Comparison of ENCODE assay signal across 10 cellular contexts in the genomic region with DNA sequence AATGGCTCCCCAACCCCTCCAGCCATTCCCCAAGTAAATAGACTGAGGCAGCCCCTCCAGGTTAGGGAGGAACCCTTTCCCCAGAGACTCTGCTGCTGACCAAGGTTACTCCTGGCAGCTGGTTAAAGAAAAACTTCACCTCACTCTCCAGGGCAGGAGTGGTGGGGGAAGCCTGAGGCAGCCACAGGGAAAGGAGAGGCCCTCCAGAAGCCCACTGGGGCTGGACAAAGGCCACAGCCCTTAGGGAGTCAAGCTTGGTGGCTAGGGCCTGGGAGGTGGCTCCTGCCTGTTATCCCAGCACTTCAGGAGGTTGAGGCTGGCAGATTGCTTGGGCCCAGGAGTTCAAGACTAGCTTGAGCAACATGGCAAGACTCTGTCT. TPM values are rescaled to one million over a fixed set of nuclear protein-coding genes. Genes with fewer than 3 reads are reported as not detected.
DNase-seq lines count a peak whose midpoint lies in the region; ATAC-seq and TF ChIP-seq lines count a peak whose summit lies in the region.
"Had no signal": no experiment of that assay in that cellular context is flagged by ENCODE, and none has a peak within 500 bp of the region (broad histone marks: within the 10 kb centered on the region; RNA-seq: fewer than 3 reads in every experiment).

No MANE protein-coding gene starts in this region.

- H3K27me3 Mint-ChIP-seq in CD8-positive, alpha-beta T cell (ENCODE audit: low read depth), result no peaks in the 10 kb centered on the region

- POLR2A ChIA-PET in CD8-positive, alpha-beta T cell (lab: Charles Lee), result interaction anchor here (2.5 to 4.0 kb wide), 2 partner anchors 10 to 11 kb away, joined by 20 to 28 read pairs; a partner anchor contains a TSS

- peaks cover 6% of the 10 kb centered on the region for H3K79me2 ChIP-seq in fibroblast of lung (ENCODE audit: control insufficient read depth, insufficient read depth, low read length)

- CTCF ChIA-PET in CD8-positive, alpha-beta T cell (lab: Charles Lee), result interaction anchor here (2.3 to 3.3 kb wide), 2 partner anchors 11 to 139 kb away, joined by 9 to 29 read pairs; a partner anchor contains a TSS

- peaks cover 2% of the 10 kb centered on the region for H3K36me3 Mint-ChIP-seq in CD8-positive, alpha-beta T cell

- no peaks in the 10 kb centered on the region for H3K9me3 ChIP-seq in CD8-positive, alpha-beta T cell (ENCODE audit: low read length)
- H3K9me3 ChIP-seq in RWPE2 (ENCODE audit: severe bottlenecking) (no peaks in the 10 kb centered on the region), fibroblast of lung (ENCODE audit: control insufficient read depth, insufficient read depth, low read depth, low read length) (no peaks in the 10 kb centered on the region), mucosa of descending colon (no peaks in the 10 kb centered on the region)

- H4K20me1 ChIP-seq in fibroblast of lung (ENCODE audit: control insufficient read depth, extremely low read depth, insufficient read depth, low read length), result no peaks in the 10 kb centered on the region

- H3K4me3 Mint-ChIP-seq in CD8-positive, alpha-beta T cell, result peak overlapping the region; percentile 94

- no peaks in the 10 kb centered on the region for H3K9me3 Mint-ChIP-seq in CD8-positive, alpha-beta T cell

- no peak for TF ChIP-seq CTCF in CD8-positive, alpha-beta T cell (IDR thresholded peaks at IDR 0.05)
- TF ChIP-seq CTCF in RWPE2 (IDR thresholded peaks at IDR 0.05; ENCODE audit: poor library complexity, severe bottlenecking), result no peak
- TF ChIP-seq CTCF in fibroblast of lung (conservative IDR thresholded peaks at IDR 0.05 in 1 of 2, IDR thresholded peaks at IDR 0.05 in 1 of 2; ENCODE audit: low read depth in 1 of 2, low read length in 2 of 2), result no peak
- TF ChIP-seq CTCF in mucosa of descending colon (IDR thresholded peaks at IDR 0.05), result no peak

- H3K4me3 ChIP-seq in CD8-positive, alpha-beta T cell (ENCODE audit: low read depth, low read length), result no peak overlapping the region
- H3K4me3 ChIP-seq in RWPE2 (ENCODE audit: severe bottlenecking) (no peak overlapping the region), fibroblast of lung (replicated peaks in 1 of 4; ENCODE audit: control extremely low read depth in 1 of 4, insufficient read depth in 1 of 4, low read depth in 3 of 4, low read length in 4 of 4) (peak overlapping the region in 2 of 4 experiments; percentile 9 to 75), rectal smooth muscle tissue (ENCODE audit: low read length) (peak overlapping the region; percentile 60), mucosa of descending colon (no peak overlapping the region)

- H3K4me1 ChIP-seq in CD8-positive, alpha-beta T cell (ENCODE audit: insufficient read depth, low read length), result peaks cover 9% of the 10 kb centered on the region
- peaks cover 5% of the 10 kb centered on the region for H3K4me1 ChIP-seq in RWPE2 (ENCODE audit: insufficient read depth, poor library complexity, severe bottlenecking)
- peaks cover 7% of the 10 kb centered on the region for H3K4me1 ChIP-seq in fibroblast of lung (ENCODE audit: control insufficient read depth, extremely low read depth, insufficient read depth, low read length)
- peaks cover 10% of the 10 kb centered on the region for H3K4me1 ChIP-seq in rectal smooth muscle tissue (ENCODE audit: control insufficient read depth, insufficient read depth, low read length)
- H3K4me1 ChIP-seq in mucosa of descending colon (ENCODE audit: low read depth), result peaks cover 39% of the 10 kb centered on the region

- H3K36me3 ChIP-seq in CD8-positive, alpha-beta T cell (ENCODE audit: insufficient read depth, low read length), result no peaks in the 10 kb centered on the region
- H3K36me3 ChIP-seq in RWPE2 (ENCODE audit: low read depth), result no peaks in the 10 kb centered on the region
- H3K36me3 ChIP-seq in fibroblast of lung (ENCODE audit: control insufficient read depth, insufficient read depth, low read length), result peaks cover 4% of the 10 kb centered on the region
- H3K36me3 ChIP-seq in rectal smooth muscle tissue (ENCODE audit: control insufficient read depth, insufficient read depth, low read length), result no peaks in the 10 kb centered on the region
- no peaks in the 10 kb centered on the region for H3K36me3 ChIP-seq in mucosa of descending colon (ENCODE audit: low read depth)

- no peaks in the 10 kb centered on the region for H3K27me3 ChIP-seq in CD8-positive, alpha-beta T cell (ENCODE audit: insufficient read depth, low read length)
- no peaks in the 10 kb centered on the region for H3K27me3 ChIP-seq in RWPE2 (ENCODE audit: insufficient read depth, poor library complexity, severe bottlenecking)
- no peaks in the 10 kb centered on the region for H3K27me3 ChIP-seq in fibroblast of lung (ENCODE audit: control insufficient read depth, insufficient read depth, low read length)
- no peaks in the 10 kb centered on the region for H3K27me3 ChIP-seq in rectal smooth muscle tissue (ENCODE audit: control insufficient read depth, insufficient read depth, low read length)

- no peak for DNase-seq in CD8-positive, alpha-beta T cell
- DNase-seq in RWPE2 (ENCODE audit: low spot score), result no peak
- DNase-seq in fibroblast of lung (ENCODE audit: low read depth in 2 of 2), result no peak
- DNase-seq in hepatic stellate cell (ENCODE audit: low spot score), result no peak
- no peak for DNase-seq in mucosa of descending colon
- DNase-seq in NCI-H1694 treated with DMSO at 0.1 percent for 48 hours (lab: John Stamatoyannopoulos, UW), result no peak
- DNase-seq: NCI-H1694 had no signal

- ATAC-seq in CD8-positive, alpha-beta T cell, result no peak
- ATAC-seq in RWPE2 (ENCODE audit: low read depth) (no peak), GM18519 (IDR thresholded peaks at IDR 0.05; ENCODE audit: low FRiP score, unreplicated experiment) (no peak), mucosa of descending colon (no peak)
- ATAC-seq: esophagus mucosa had no signal

- no peak overlapping the region for H3K9ac ChIP-seq in fibroblast of lung (ENCODE audit: insufficient read depth, low read length)
- no peak overlapping the region for H3K9ac ChIP-seq in rectal smooth muscle tissue (ENCODE audit: low read length)

- H3K27ac ChIP-seq in CD8-positive, alpha-beta T cell (ENCODE audit: low read depth, low read length), result no peak overlapping the region
- H3K27ac ChIP-seq in RWPE2 (ENCODE audit: poor library complexity, severe bottlenecking) (peak overlapping the region; percentile 84), fibroblast of lung (ENCODE audit: insufficient read depth, low read length) (peak overlapping the region; percentile 93), rectal smooth muscle tissue (ENCODE audit: low read depth, low read length) (no peak overlapping the region)

- H3K4me1 Mint-ChIP-seq in CD8-positive, alpha-beta T cell (ENCODE audit: low read depth), result peaks cover 21% of the 10 kb centered on the region

- H3K27ac Mint-ChIP-seq in CD8-positive, alpha-beta T cell, result peak overlapping the region; percentile 66

- H2AFZ ChIP-seq in fibroblast of lung (ENCODE audit: low read length), result no peak overlapping the region

- peak overlapping the region; percentile 90 for H3K4me2 ChIP-seq in fibroblast of lung (ENCODE audit: extremely low read depth, insufficient read depth, low read length)

- intact Hi-C loops in CD8-positive, alpha-beta T cell (cut with DNase I, micrococcal nuclease), result no loop called here
- intact Hi-C loops in mucosa of descending colon (cut with DNase I, micrococcal nuclease), result no loop called here

RNA-seq across cellular contexts. Expression of a gene that starts 0.9 kb away (rescaled TPM):
- total RNA-seq in CD8-positive, alpha-beta T cell, result 1 to 10 TPM; 3.8 to 4.0 TPM
- total RNA-seq in fibroblast of lung (36.0 and 40.3 TPM in 2 replicates), mucosa of descending colon (100 to 1,000 TPM in 2 of 3 donors, 10 to 100 TPM in 1; 79.9 to 180 (median 133) TPM)
- 21.4 and 26.9 TPM in 2 replicates for polyA plus RNA-seq in fibroblast of lung
- polyA plus RNA-seq in fibroblast of lung (2012), result 29.7 and 37.8 TPM in 2 replicates
- 71.1 and 134 TPM in 2 replicates for polyA minus RNA-seq in fibroblast of lung (ENCODE audit: low replicate concordance)

RNA-seq across cellular contexts. Expression of a gene that starts 9.4 kb away (rescaled TPM):
- 1 to 10 TPM; 6.8 to 6.9 TPM for total RNA-seq in CD8-positive, alpha-beta T cell
- total RNA-seq in fibroblast of lung, result 5.1 and 9.0 TPM in 2 replicates
- polyA plus RNA-seq in fibroblast of lung, result 7.8 and 10.2 TPM in 2 replicates
- 10.6 and 15.9 TPM in 2 replicates for polyA plus RNA-seq in fibroblast of lung (2012)
- polyA minus RNA-seq in fibroblast of lung (ENCODE audit: low replicate concordance), result 11.3 and 15.1 TPM in 2 replicates
- total RNA-seq in mucosa of descending colon, result 10 to 100 TPM in 1 of 3 donors, 1 to 10 TPM in 2; 6.3 to 14.8 (median 9.1) TPM

RNA-seq across cellular contexts. Expression of a gene that starts 10.4 kb away (rescaled TPM):
- 10 to 100 TPM; 44.3 to 44.4 TPM for total RNA-seq in CD8-positive, alpha-beta T cell
- total RNA-seq in fibroblast of lung (21.1 and 27.4 TPM in 2 replicates), mucosa of descending colon (10 to 100 TPM; 63.4 to 84.0 (median 81.0) TPM)
- 38.2 and 46.3 TPM in 2 replicates for polyA plus RNA-seq in fibroblast of lung
- polyA plus RNA-seq in fibroblast of lung (2012), result 33.6 and 39.0 TPM in 2 replicates
- 50.6 and 60.5 TPM in 2 replicates for polyA minus RNA-seq in fibroblast of lung (ENCODE audit: low replicate concordance)

RNA-seq across cellular contexts. Expression of a gene that starts 11.4 kb away (rescaled TPM):
- total RNA-seq in CD8-positive, alpha-beta T cell, result 1,000 to 10,000 TPM; 1,694 to 1,736 TPM
- total RNA-seq in fibroblast of lung (1,076 and 1,351 TPM in 2 replicates), mucosa of descending colon (100 to 1,000 TPM; 782 to 973 (median 946) TPM)
- 1,512 and 1,580 TPM in 2 replicates for polyA plus RNA-seq in fibroblast of lung
- polyA plus RNA-seq in fibroblast of lung (2012), result 1,612 and 1,638 TPM in 2 replicates
- polyA minus RNA-seq in fibroblast of lung (ENCODE audit: low replicate concordance), result 263 and 406 TPM in 2 replicates

RNA-seq across cellular contexts. Expression of a gene that starts 17.0 kb away (rescaled TPM):
- total RNA-seq in CD8-positive, alpha-beta T cell, result 10 to 100 TPM in 1 of 2 experiments, 1 to 10 TPM in 1; 9.8 to 14.7 TPM
- total RNA-seq in fibroblast of lung (23.4 and 46.2 TPM in 2 replicates), mucosa of descending colon (10 to 100 TPM; 17.8 to 41.9 (median 25.9) TPM)
- polyA plus RNA-seq in fibroblast of lung, result 40.2 and 47.1 TPM in 2 replicates
- 51.0 and 70.8 TPM in 2 replicates for polyA plus RNA-seq in fibroblast of lung (2012)
- 100 and 145 TPM in 2 replicates for polyA minus RNA-seq in fibroblast of lung (ENCODE audit: low replicate concordance)

Comparison
In these comparisons a context has a peak if more than half of its experiments do, and no peak if none do; other contexts are left out.
1. H3K27ac ChIP-seq: peak in RWPE2 (single experiment) and fibroblast of lung (single experiment); none in CD8-positive, alpha-beta T cell (single experiment) and rectal smooth muscle tissue (single experiment).